Comparison of ENCODE assay signal across 8 cellular contexts in the genomic region with DNA sequence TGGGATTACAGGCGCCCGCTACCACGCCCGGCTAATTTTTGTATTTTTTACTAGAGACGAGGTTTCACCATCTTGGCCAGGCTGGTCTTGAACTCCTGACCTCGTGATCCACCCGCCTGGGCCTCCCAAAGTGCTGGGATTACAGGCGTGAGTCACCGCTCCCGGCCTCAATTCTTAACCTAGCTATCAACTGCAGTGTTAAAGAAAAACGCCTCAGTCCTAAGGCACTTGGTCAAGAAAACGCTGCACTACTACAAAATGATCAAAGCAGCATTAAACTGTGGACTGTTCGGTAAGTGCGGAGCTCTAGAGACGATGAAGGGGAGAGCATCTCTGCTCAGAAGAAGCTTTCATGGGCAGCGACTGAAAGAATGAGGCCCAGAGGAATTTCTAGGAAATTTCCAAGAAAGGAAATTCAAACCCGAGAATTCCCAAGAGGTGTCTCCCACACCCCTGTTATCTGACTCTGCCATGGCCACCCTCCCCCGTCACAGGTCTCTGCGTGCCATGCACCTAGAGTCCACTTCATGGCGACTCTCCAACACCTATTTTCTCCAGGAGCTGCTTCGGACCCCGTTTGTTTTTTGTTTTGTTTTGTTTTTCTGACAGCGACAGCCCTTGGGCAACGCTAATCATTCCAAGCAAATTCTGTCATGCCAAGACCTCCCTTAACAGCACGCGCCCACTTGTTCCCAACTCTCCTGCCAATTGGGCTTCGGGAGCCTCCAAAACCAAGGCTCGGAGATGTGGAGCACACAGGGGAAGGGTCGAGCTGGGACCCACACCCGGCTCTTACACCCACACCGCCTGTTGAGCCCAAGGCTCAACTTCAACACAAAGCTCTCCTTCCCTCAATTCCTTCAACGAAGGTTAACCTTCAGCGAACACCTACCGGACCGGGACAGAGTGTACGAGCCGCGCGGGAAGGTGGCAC. TPM values are rescaled to one million over a fixed set of nuclear protein-coding genes. Genes with fewer than 3 reads are reported as not detected.
DNase-seq lines count a peak whose midpoint lies in the region; ATAC-seq and TF ChIP-seq lines count a peak whose summit lies in the region.
"Not testable (repeated sequence)": the region's sequence is repeated elsewhere in the genome, so short reads cannot be mapped to it uniquely, and the experiment has no call there.

No MANE protein-coding gene starts in this region.

- H3K4me1 Mint-ChIP-seq in activated naive CD4-positive, alpha-beta T cell treated with anti-CD3 and anti-CD28 coated beads, Interleukin-2, amount 10 ng/mL, durations not matched to agents 7 days and 5 days, result peaks cover 42% of the 10 kb centered on the region

- TF ChIP-seq CTCF in neural cell (IDR thresholded peaks at IDR 0.05; ENCODE audit: poor library complexity, severe bottlenecking), result not testable (repeated sequence)

- peak overlapping the region; percentile 33 for H2AFZ ChIP-seq in neural cell (ENCODE audit: low read depth, low read length)

- peak overlapping the region; percentile 88 to 98 (median 95) for H3K9ac ChIP-seq in BLaER1 treated with 17β-estradiol and CSF1 and Interleukin-3, amounts not matched to agents 10 nM and 100 nM
- H3K9ac ChIP-seq in neural cell (ENCODE audit: low read length), result peak overlapping the region; percentile 87

- peaks cover 24% of the 10 kb centered on the region for H3K79me2 ChIP-seq in neural cell (replicated peaks; ENCODE audit: insufficient read depth, low read length)

- peaks cover 18 to 55% (median 45%) of the 10 kb centered on the region in 11 experiments for H3K36me3 ChIP-seq in BLaER1 treated with 17β-estradiol and CSF1 and Interleukin-3, amounts not matched to agents 10 nM and 100 nM
- H3K36me3 ChIP-seq in effector memory CD4-positive, alpha-beta T cell (ENCODE audit: control insufficient read depth, insufficient read depth, low read length); neural cell (ENCODE audit: insufficient read depth, low read length): not testable (repeated sequence)

- H4K20me1 ChIP-seq in BLaER1 treated with 17β-estradiol and CSF1 and Interleukin-3, amounts not matched to agents 10 nM and 100 nM, result peaks cover 0 to 80% (median 57%) of the 10 kb centered on the region in 11 experiments; a peak in 19 of 22 replicates
- H4K20me1 ChIP-seq in neural cell (ENCODE audit: insufficient read depth), result not testable (repeated sequence)

- H3K27ac ChIP-seq in BLaER1 treated with 17β-estradiol and CSF1 and Interleukin-3, amounts not matched to agents 10 nM and 100 nM, result peak overlapping the region; percentile 78 to 95 (median 92); a peak in 21 of 22 replicates
- H3K27ac ChIP-seq in effector memory CD4-positive, alpha-beta T cell (ENCODE audit: insufficient read depth, low read length, poor library complexity, severe bottlenecking), result peak overlapping the region; percentile 86
- H3K27ac ChIP-seq in neural cell (ENCODE audit: low read length) (peak overlapping the region; percentile 83), substantia nigra (ENCODE audit: low read depth, low read length, poor library complexity, severe bottlenecking) (peak overlapping the region; percentile 88)

- H3K4me3 ChIP-seq in BLaER1 treated with 17β-estradiol and CSF1 and Interleukin-3, amounts not matched to agents 10 nM and 100 nM, result peak overlapping the region; percentile 89 to 100 (median 97)
- peak overlapping the region; percentile 93 for H3K4me3 ChIP-seq in effector memory CD4-positive, alpha-beta T cell (ENCODE audit: insufficient read depth, low read depth, low read length, poor library complexity, severe bottlenecking)
- H3K4me3 ChIP-seq in iPS-18c (ENCODE audit: insufficient read depth, low read depth, low read length) (peak overlapping the region; percentile 98), neural cell (ENCODE audit: low read length) (peak overlapping the region; percentile 95)

- H3K4me1 ChIP-seq in BLaER1 treated with 17β-estradiol and CSF1 and Interleukin-3, amounts not matched to agents 10 nM and 100 nM, result peaks cover 28 to 46% (median 35%) of the 10 kb centered on the region in 10 experiments
- H3K4me1 ChIP-seq in effector memory CD4-positive, alpha-beta T cell (ENCODE audit: control insufficient read depth, insufficient read depth, low read length, poor library complexity, severe bottlenecking), result peaks cover 14% of the 10 kb centered on the region

- TF ChIP-seq EP300 in neural cell (conservative IDR thresholded peaks at IDR 0.05; ENCODE audit: poor library complexity, severe bottlenecking), result not testable (repeated sequence)

- H3K9me3 ChIP-seq in BLaER1 treated with 17β-estradiol and CSF1 and Interleukin-3, amounts not matched to agents 10 nM and 100 nM (replicated peaks in 1 of 11); effector memory CD4-positive, alpha-beta T cell (ENCODE audit: control insufficient read depth, low read length); iPS-18c (ENCODE audit: control insufficient read depth, insufficient read depth, low read length); neural cell (ENCODE audit: low read length): not testable (repeated sequence)

- peak overlapping the region; percentile 92 for H3K4me3 Mint-ChIP-seq in activated naive CD4-positive, alpha-beta T cell treated with anti-CD3 and anti-CD28 coated beads, Interleukin-2, amount 10 ng/mL, durations not matched to agents 7 days and 5 days

- CTCF ChIA-PET in activated naive CD4-positive, alpha-beta T cell treated with anti-CD3 and anti-CD28 coated beads, Interleukin-2, amount 10 ng/mL, durations not matched to agents 7 days and 5 days (lab: Charles Lee), result interaction anchor here (1.2 to 1.6 kb wide), 2 partner anchors 11 to 162 kb away, joined by 4 to 6 read pairs; partner anchors contain the start of gene IMP4

- H3K36me3 Mint-ChIP-seq in activated naive CD4-positive, alpha-beta T cell treated with anti-CD3 and anti-CD28 coated beads, Interleukin-2, amount 10 ng/mL, durations not matched to agents 7 days and 5 days, result peaks cover 17% of the 10 kb centered on the region

- ATAC-seq in HG03354 (IDR thresholded peaks at IDR 0.05; ENCODE audit: poor library complexity, severe bottlenecking, unreplicated experiment), result peak; percentile 0

- not testable (repeated sequence) for TF ChIP-seq RAD21 in neural cell (conservative IDR thresholded peaks at IDR 0.05)

- H3K27ac Mint-ChIP-seq in activated naive CD4-positive, alpha-beta T cell treated with anti-CD3 and anti-CD28 coated beads, Interleukin-2, amount 10 ng/mL, durations not matched to agents 7 days and 5 days, result peak overlapping the region; percentile 97

- not testable (repeated sequence) for H3K9me2 ChIP-seq in neural cell (ENCODE audit: insufficient read depth, low read length)

- peak; percentile 66 for DNase-seq in RKO (ENCODE audit: low spot score)
- DNase-seq in activated naive CD4-positive, alpha-beta T cell treated with anti-CD3 and anti-CD28 coated beads, Interleukin-2, amount 10 ng/mL, durations not matched to agents 7 days and 5 days; effector memory CD4-positive, alpha-beta T cell; substantia nigra (lab: John Stamatoyannopoulos, UW): not testable (repeated sequence)

- not testable (repeated sequence) for H3F3A ChIP-seq in neural cell (ENCODE audit: insufficient read depth, low read length, poor library complexity, severe bottlenecking)

- H3K27me3 Mint-ChIP-seq in activated naive CD4-positive, alpha-beta T cell treated with anti-CD3 and anti-CD28 coated beads, Interleukin-2, amount 10 ng/mL, durations not matched to agents 7 days and 5 days, result not testable (repeated sequence)

- H3K27me3 ChIP-seq in BLaER1 treated with 17β-estradiol and CSF1 and Interleukin-3, amounts not matched to agents 10 nM and 100 nM; effector memory CD4-positive, alpha-beta T cell (replicated peaks; ENCODE audit: control insufficient read depth, insufficient read depth, low read length, poor library complexity, severe bottlenecking); neural cell (ENCODE audit: insufficient read depth, low read depth, low read length): not testable (repeated sequence)

- peak overlapping the region; percentile 90 to 100 (median 98) for H3K4me2 ChIP-seq in BLaER1 treated with 17β-estradiol and CSF1 and Interleukin-3, amounts not matched to agents 10 nM and 100 nM
- peak overlapping the region; percentile 65 for H3K4me2 ChIP-seq in neural cell (ENCODE audit: low read length)

- not testable (repeated sequence) for H3K9me3 Mint-ChIP-seq in activated naive CD4-positive, alpha-beta T cell treated with anti-CD3 and anti-CD28 coated beads, Interleukin-2, amount 10 ng/mL, durations not matched to agents 7 days and 5 days

RNA-seq across cellular contexts. Expression of gene SMPD4, which starts 0.7 kb away (rescaled TPM):
- polyA plus RNA-seq in neural cell, result 40.6 and 56.1 TPM in 2 replicates
- 29.3 and 31.2 TPM in 2 replicates for polyA minus RNA-seq in neural cell

RNA-seq across cellular contexts. Expression of gene MZT2B, which starts 1.4 kb away (rescaled TPM):
- 255 and 257 TPM in 2 replicates for polyA plus RNA-seq in neural cell
- polyA minus RNA-seq in neural cell, result 68.1 and 84.2 TPM in 2 replicates

RNA-seq across cellular contexts. Expression of gene TUBA3E, which starts 17.6 kb away (rescaled TPM):
- polyA plus RNA-seq in neural cell, result not detected in 2 replicates
- polyA minus RNA-seq in neural cell, result not detected in 2 replicates

RNA-seq across cellular contexts. Expression of gene CCDC74B, which starts 35.8 kb away (rescaled TPM):
- polyA plus RNA-seq in neural cell, result 22.8 and 24.2 TPM in 2 replicates
- 7.8 and 9.6 TPM in 2 replicates for polyA minus RNA-seq in neural cell

RNA-seq across cellular contexts. Expression of gene POTEF, which starts 51.6 kb away (rescaled TPM):
- polyA plus RNA-seq in neural cell, result 1.0 and 2.3 TPM in 2 replicates
- 33.6 and 37.7 TPM in 2 replicates for polyA minus RNA-seq in neural cell
